ENCODE assay signal across 8 cellular contexts in the genomic region with DNA sequence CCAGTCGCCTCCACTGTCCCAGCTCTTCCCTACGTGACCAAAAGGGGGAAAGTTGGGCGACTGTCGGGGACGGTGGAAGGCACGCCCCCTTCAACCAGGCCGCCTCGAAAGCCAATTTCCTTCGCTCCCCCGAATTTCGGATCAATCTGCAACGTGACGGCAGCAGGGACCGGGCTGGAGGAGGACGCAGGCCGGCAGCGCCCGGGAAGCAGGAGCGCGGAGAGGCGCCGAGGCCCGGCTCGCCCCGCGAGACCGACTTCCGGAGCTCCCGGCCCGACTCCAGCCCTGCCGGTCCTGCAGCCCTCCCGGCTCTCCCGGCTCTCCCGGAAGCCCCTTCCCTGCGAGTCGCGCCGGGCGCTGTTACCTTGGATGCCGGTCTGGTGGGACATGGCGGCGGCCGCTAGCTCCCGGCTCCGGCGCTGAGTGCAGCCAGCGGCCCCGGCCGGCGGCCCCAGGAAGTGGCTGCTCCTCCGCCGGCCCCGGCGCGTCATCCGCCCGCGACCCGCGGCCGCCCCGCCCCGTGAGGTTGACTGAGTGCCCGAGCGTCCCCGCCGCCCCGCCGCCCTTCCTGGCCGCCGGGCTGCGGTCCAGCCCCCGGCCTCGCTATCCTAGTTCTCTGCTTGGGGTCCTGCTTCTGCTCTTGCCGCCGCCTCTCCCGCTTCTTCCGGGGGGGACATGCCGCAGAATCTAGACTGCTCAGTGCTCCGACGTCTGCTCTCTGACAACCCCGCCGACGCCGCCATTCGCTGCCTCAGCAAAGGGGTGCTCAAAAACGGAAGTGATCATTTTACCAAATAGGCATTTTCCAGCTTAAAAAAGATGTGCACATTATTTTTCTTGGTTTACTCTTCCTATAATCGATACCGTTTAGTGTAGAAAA. TPM values are rescaled to one million over a fixed set of nuclear protein-coding genes. Genes with fewer than 3 reads are reported as not detected.
DNase-seq lines count a peak whose midpoint lies in the region; ATAC-seq and TF ChIP-seq lines count a peak whose summit lies in the region.

A gene (minus strand): TSS at position 461 of the 880 bp plus-strand sequence. CDS start 72 bp downstream, at position 389.

- intact Hi-C loops in PC-9 (cut with micrococcal nuclease; ENCODE audit: unreplicated experiment), result loop anchor here (2.0 to 5.0 kb wide), 2 partner anchors 47 to 76 kb away; a partner anchor contains a TSS

- DNase-seq in DMS153 (lab: John Stamatoyannopoulos, UW) (peak; percentile 52), PC-9 (peak; percentile 55 to 82), myocyte (ENCODE audit: low read depth) (peak; percentile 85)
- peak; percentile 77 for DNase-seq in activated T-cell treated with anti-CD3 and anti-CD28 coated beads, Interleukin-2, amount 50 U/mL, for 4 hours
- peak; percentile 76 to 85 for DNase-seq in stimulated activated CD8-positive, alpha-beta memory T cell treated with anti-CD3 and anti-CD28 coated beads, Interleukin-7, amount 100 ng/mL, for 48 hours (ENCODE audit: extremely low read depth in 1 of 2, low read depth in 1 of 2)

- H3K27ac ChIP-seq in HUES6 (ENCODE audit: low read depth, low read length) (peak within 1 kb of the TSS; percentile 93), PC-9 (peak within 1 kb of the TSS; percentile 76)

- POLR2A ChIA-PET in PC-9 (lab: Charles Lee; ENCODE audit: unreplicated experiment), result interaction anchor here (0.5 to 1.6 kb wide), 10 partner anchors 13 to 1665 kb away, joined by 3 to 19 read pairs (median 4); a partner anchor contains a TSS

- BruUV-seq in PC-9 (replicated peaks; lab: Mats Ljungman, UMichigan), result TSS peak; percentile 55

- no peaks in the 10 kb centered on the region; the same call in 1 of the 2 replicates for H4K20me1 ChIP-seq in PC-9 (ENCODE audit: insufficient read depth)

- H3K9ac ChIP-seq in HUES6 (ENCODE audit: low read length), result peak within 1 kb of the TSS; percentile 94

- no peaks in the 10 kb centered on the region for H3K9me3 Mint-ChIP-seq in activated T-cell treated with anti-CD3 and anti-CD28 coated beads, Interleukin-2, amount 50 U/mL, for 4 hours

- peak within 1 kb of the TSS; percentile 100 for H3K4me3 Mint-ChIP-seq in activated T-cell treated with anti-CD3 and anti-CD28 coated beads, Interleukin-2, amount 50 U/mL, for 4 hours

- H3K4me2 ChIP-seq in PC-9, result peak within 1 kb of the TSS; percentile 98

- H3K36me3 ChIP-seq in HUES6 (ENCODE audit: control insufficient read depth, insufficient read depth, low read length) (peaks cover 28% of the 10 kb centered on the region), PC-9 (ENCODE audit: low read depth) (peaks cover 27% of the 10 kb centered on the region; the same call in 1 of the 2 replicates)

- H3K27me3 Mint-ChIP-seq in activated T-cell treated with anti-CD3 and anti-CD28 coated beads, Interleukin-2, amount 50 U/mL, for 4 hours (ENCODE audit: low read depth), result no peaks in the 10 kb centered on the region

- H3K27me3 ChIP-seq in HUES6 (ENCODE audit: control insufficient read depth, insufficient read depth, low read length), result no peaks in the 10 kb centered on the region
- H3K27me3 ChIP-seq in PC-9 (ENCODE audit: insufficient read depth, low read depth), result no peaks in the 10 kb centered on the region

- H3K4me3 ChIP-seq in HUES6 (ENCODE audit: low read depth, low read length) (peak within 1 kb of the TSS; percentile 100), PC-9 (peak within 1 kb of the TSS; percentile 94)

- ATAC-seq in GM21447 (IDR thresholded peaks at IDR 0.05; ENCODE audit: unreplicated experiment) (peak; percentile 95), esophagus mucosa (peak; percentile 97)
- peak; percentile 92 to 96 for ATAC-seq in activated T-cell treated with anti-CD3 and anti-CD28 coated beads, Interleukin-2, amount 50 U/mL, for 4 hours

- peaks cover 10% of the 10 kb centered on the region for H3K36me3 Mint-ChIP-seq in activated T-cell treated with anti-CD3 and anti-CD28 coated beads, Interleukin-2, amount 50 U/mL, for 4 hours (ENCODE audit: insufficient read depth)

- H3K9me2 ChIP-seq in PC-9 (ENCODE audit: insufficient read depth), result no peaks in the 10 kb centered on the region

- H2AFZ ChIP-seq in PC-9, result peak within 1 kb of the TSS; percentile 95

- CTCF ChIA-PET in PC-9 (lab: Charles Lee), result no interaction called here

- peak; percentile 46; the same call in 1 of the 2 replicates for TF ChIP-seq CTCF in PC-9 (conservative IDR thresholded peaks at IDR 0.05)

- H3K9me3 ChIP-seq in HUES6 (ENCODE audit: control insufficient read depth, insufficient read depth, low read depth, low read length) (no peaks in the 10 kb centered on the region), PC-9 (ENCODE audit: insufficient read depth, low read depth) (no peaks in the 10 kb centered on the region)

- H3K79me2 ChIP-seq in PC-9 (ENCODE audit: low read depth), result peaks cover 38% of the 10 kb centered on the region

- H3K4me1 Mint-ChIP-seq in activated T-cell treated with anti-CD3 and anti-CD28 coated beads, Interleukin-2, amount 50 U/mL, for 4 hours (ENCODE audit: low read depth), result peaks cover 39% of the 10 kb centered on the region

- H3F3A ChIP-seq in PC-9 (ENCODE audit: insufficient read depth, low read depth), result peaks cover under 1% of the 10 kb centered on the region; the same call in 1 of the 2 replicates

- no peaks in the 10 kb centered on the region; the same call in 1 of the 2 replicates for H3K4me1 ChIP-seq in HUES6 (ENCODE audit: control insufficient read depth, insufficient read depth, low read length)
- peaks cover 28% of the 10 kb centered on the region for H3K4me1 ChIP-seq in PC-9 (replicated peaks; ENCODE audit: insufficient read depth)

RNA-seq across cellular contexts. Expression of the gene that starts here (rescaled TPM):
- total RNA-seq in PC-9 (2021), result 54.5 and 85.9 TPM in 2 replicates
- 10 to 100 TPM; 35.9 to 46.2 (median 40.7) TPM for total RNA-seq in activated T-cell treated with anti-CD3 and anti-CD28 coated beads, Interleukin-2, amount 50 U/mL, for 4 hours
- total RNA-seq in esophagus mucosa, result 164 TPM
- 53.3 and 55.5 TPM in 2 replicates for total RNA-seq in myocyte
- polyA plus RNA-seq in myocyte (2012), result 21.4 TPM

Comparison
In these comparisons a context has a peak if more than half of its experiments do, and no peak if none do; other contexts are left out.
1. Peak in every context shown above with its lines: DNase-seq, ATAC-seq, H3K4me3 ChIP-seq and H3K27ac ChIP-seq.